Comparison of ENCODE assay signal across 8 cellular contexts in the genomic region with DNA sequence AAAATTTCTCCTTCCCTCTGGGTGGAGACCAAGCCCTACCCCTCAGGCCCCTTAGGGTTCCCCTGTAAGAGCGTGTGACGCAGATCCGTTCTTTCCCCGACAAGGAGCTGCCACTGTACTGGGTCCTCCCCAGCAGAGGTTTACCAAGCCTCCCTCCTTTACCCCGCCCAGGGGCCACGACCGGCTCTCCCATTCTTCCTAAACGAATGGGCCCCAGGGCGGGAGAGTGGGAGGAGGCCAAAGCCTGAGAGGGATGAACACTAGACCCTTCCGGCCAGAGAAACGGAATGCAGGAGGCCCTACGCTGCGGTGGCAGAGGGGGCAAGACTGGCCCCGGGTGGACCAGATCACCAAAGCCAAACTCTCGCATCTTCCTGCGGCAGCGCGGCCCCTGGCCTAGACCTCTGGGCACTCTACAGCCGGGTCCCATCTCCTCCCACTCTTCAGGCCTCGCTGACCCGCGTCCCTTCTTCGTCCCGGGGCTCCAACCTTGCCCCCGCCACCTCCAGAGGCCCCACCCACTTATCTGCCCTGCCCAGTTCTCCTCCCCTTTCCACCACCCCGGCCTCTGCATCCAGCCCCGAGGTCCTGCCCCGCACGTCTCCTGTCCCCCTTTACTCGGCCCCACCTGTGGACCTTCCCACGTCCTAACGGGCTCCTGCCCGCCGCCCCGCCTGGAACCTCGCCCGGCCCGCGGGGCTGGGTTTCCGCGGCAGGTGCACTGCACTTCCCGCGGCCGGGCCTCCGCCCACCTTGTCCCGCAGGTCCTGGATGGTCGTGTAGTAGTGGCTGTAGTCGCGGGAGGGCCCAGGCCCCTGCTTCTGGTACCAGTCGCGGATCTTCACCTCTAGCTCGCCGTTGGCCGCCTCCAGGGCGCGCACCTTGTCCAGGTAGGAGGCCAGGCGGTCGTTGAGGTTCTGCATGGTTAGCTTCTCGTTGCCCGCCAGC. TPM values are rescaled to one million over a fixed set of nuclear protein-coding genes. Genes with fewer than 3 reads are reported as not detected.
A peak's percentile ranks its signal among the peaks of the same experiment; 100 is the strongest.
DNase-seq lines count a peak whose midpoint lies in the region; ATAC-seq, FAIRE-seq and TF ChIP-seq lines count a peak whose summit lies in the region.

No MANE protein-coding gene starts in this region.

- TF ChIP-seq RAD21 in A549 (conservative IDR thresholded peaks at IDR 0.05 in 1 of 2, IDR thresholded peaks at IDR 0.05 in 1 of 2), result no peak

- WGBS in A549 (ENCODE audit: missing lambda C conversion rate), result 57% methylated on average over 53 of the region's 60 CpGs

- peak overlapping the region in 3 of 4 donors; percentile 30 to 47 (median 47) for H3K4me3 Mint-ChIP-seq in IgD-negative memory B cell

- no peaks in the 10 kb centered on the region for H3K36me3 Mint-ChIP-seq in IgD-negative memory B cell

- H3K4me3 ChIP-seq in A549 (peak overlapping the region; percentile 49), endocrine pancreas (ENCODE audit: control insufficient read depth, insufficient read depth, low read length) (no peak overlapping the region), muscle layer of duodenum (ENCODE audit: low read depth in 1 of 2, low read length in 2 of 2) (peak overlapping the region; percentile 46 to 51)

- peak in 1 of 2 experiments; percentile 9; a peak in 3 of 6 replicates for ATAC-seq in A549
- no peak for ATAC-seq in GM19023 (IDR thresholded peaks at IDR 0.05; ENCODE audit: unreplicated experiment)

- H3K27me3 Mint-ChIP-seq in IgD-negative memory B cell, result peaks cover 40% of the 10 kb centered on the region

- H3K27me3 ChIP-seq in endocrine pancreas (ENCODE audit: control insufficient read depth, insufficient read depth, low read length), result no peaks in the 10 kb centered on the region
- peaks cover 24% of the 10 kb centered on the region for H3K27me3 ChIP-seq in muscle layer of duodenum (ENCODE audit: low read depth, low read length)

- TF ChIP-seq EP300 in A549 (IDR thresholded peaks at IDR 0.05), result no peak

- H3K4me1 ChIP-seq in A549, result peaks cover 34% of the 10 kb centered on the region
- no peaks in the 10 kb centered on the region for H3K4me1 ChIP-seq in endocrine pancreas (ENCODE audit: control insufficient read depth, insufficient read depth, low read length)
- H3K4me1 ChIP-seq in muscle layer of duodenum (ENCODE audit: control insufficient read depth in 1 of 2, insufficient read depth in 2 of 2, low read length in 2 of 2), result peaks cover 6 to 11% of the 10 kb centered on the region in 2 donors

- peak overlapping the region in 1 of 3 donors; percentile 56 for H3K27ac Mint-ChIP-seq in IgD-negative memory B cell

- peaks cover 0 to 3% (median 2%) of the 10 kb centered on the region in 3 donors for H3K4me1 Mint-ChIP-seq in IgD-negative memory B cell

- FAIRE-seq in A549 (lab: Jason Lieb, UNC), result no peak

- H3K36me3 ChIP-seq in endocrine pancreas (ENCODE audit: control insufficient read depth, insufficient read depth, low read length) (no peaks in the 10 kb centered on the region), muscle layer of duodenum (ENCODE audit: control insufficient read depth in 1 of 2, insufficient read depth in 2 of 2, low read length in 2 of 2) (no peaks in the 10 kb centered on the region)

- CTCF ChIA-PET in A549 (lab: Yijun Ruan, JAX), result interaction anchor here (1.1 to 6.9 kb wide), 6 partner anchors 16 to 139 kb away, joined by 3 to 101 read pairs (median 7); no protein-coding TSS in a partner anchor

- H3K4me2 ChIP-seq in A549, result peak overlapping the region; percentile 93

- no peak for TF ChIP-seq CTCF in A549 (IDR thresholded peaks at IDR 0.05)

- H3K27ac ChIP-seq in A549 (peak overlapping the region; percentile 39 to 83; a peak in 5 of 6 replicates), muscle layer of duodenum (ENCODE audit: low read length) (peak overlapping the region; percentile 69)

- TF ChIP-seq POLR2A in A549 (IDR thresholded peaks at IDR 0.05; ENCODE audit: low read length), result no peak

- DNase-seq in A549 (ENCODE audit: low read depth in 1 of 2, low spot score in 1 of 2) (no peak), 8988T (no peak), AG08396 (ENCODE audit: low spot score) (no peak)
- no peak for DNase-seq in activated CD4-positive, alpha-beta T cell treated with anti-CD3 and anti-CD28 coated beads for 1 hour

- H3K9me3 ChIP-seq in A549 (no peaks in the 10 kb centered on the region), endocrine pancreas (ENCODE audit: control insufficient read depth, low read length) (no peaks in the 10 kb centered on the region), muscle layer of duodenum (ENCODE audit: control insufficient read depth in 1 of 2, low read length in 2 of 2) (no peaks in the 10 kb centered on the region)

- peak overlapping the region; percentile 48 for H3K9ac ChIP-seq in endocrine pancreas (ENCODE audit: control insufficient read depth, insufficient read depth, low read length)

- POLR2A ChIA-PET in A549 (lab: Yijun Ruan, JAX), result no interaction called here

- H3K9me3 Mint-ChIP-seq in IgD-negative memory B cell, result no peaks in the 10 kb centered on the region

TF ChIP-seq in A549, 52 proteins besides CTCF, POLR2A, EP300 and RAD21:
- TF ChIP-seq CHD2 (IDR thresholded peaks at IDR 0.05; ENCODE audit: low read length, partially characterized antibody) (no peak), CEBPB (IDR thresholded peaks at IDR 0.05) (no peak), EHMT2 (IDR thresholded peaks at IDR 0.05; ENCODE audit: low read depth) (no peak), HOXB5 (CRISPR knock-in tag; IDR thresholded peaks at IDR 0.05) (no peak), TP53 (CRISPR knock-in tag; IDR thresholded peaks at IDR 0.05) (no peak), BHLHE40 (IDR thresholded peaks at IDR 0.05; ENCODE audit: low read depth, low read length) (no peak), RFX5 (IDR thresholded peaks at IDR 0.05) (no peak), HEYL (CRISPR knock-in tag; IDR thresholded peaks at IDR 0.05) (no peak)
TF ChIP-seq in A549: peak in this region for 0.

RNA-seq across cellular contexts. Expression of a gene that starts 0.8 kb away (rescaled TPM):
- polyA plus RNA-seq in A549 (2011; rRNA removed), result 23.8 and 26.2 TPM in 2 replicates
- 36.8 and 37.2 TPM in 2 replicates for polyA plus RNA-seq in A549 (2012; cell fraction: cytosol; rRNA removed)
- 83.7 and 109 TPM in 2 replicates for polyA plus RNA-seq in A549 (2012; cell fraction: nucleus; rRNA removed)
- polyA plus RNA-seq in A549 (2017; fragmentation: RNase III; extraction: RNeasy Plus Mini Kit Qiagen cat#74134 plus additional on column Dnase treatment), result 27.8 to 31.2 TPM (median 29.9 TPM) in 3 replicates
- polyA minus RNA-seq in A549 (2011; rRNA and poly(A)+ RNA removed), result 22.9 and 27.2 TPM in 2 replicates
- polyA plus RNA-seq in IgD-negative memory B cell, result not detected

RNA-seq across cellular contexts. Expression of a gene that starts 8.7 kb away (rescaled TPM):
- polyA plus RNA-seq in A549 (2011; rRNA removed), result 2.1 and 2.6 TPM in 2 replicates
- 2.3 and 3.1 TPM in 2 replicates for polyA plus RNA-seq in A549 (2012; cell fraction: cytosol; rRNA removed)
- 3.9 and 4.0 TPM in 2 replicates for polyA plus RNA-seq in A549 (2012; cell fraction: nucleus; rRNA removed)
- 0.54 to 1.4 TPM (median 0.62 TPM) in 3 replicates for polyA plus RNA-seq in A549 (2017; fragmentation: RNase III; extraction: RNeasy Plus Mini Kit Qiagen cat#74134 plus additional on column Dnase treatment)
- polyA minus RNA-seq in A549 (2011; rRNA and poly(A)+ RNA removed), result 0.15 and 0.74 TPM in 2 replicates
- polyA plus RNA-seq in IgD-negative memory B cell, result not detected

RNA-seq across cellular contexts. Expression of a gene that starts 21.9 kb away (rescaled TPM):
- polyA plus RNA-seq in A549 (2011; rRNA removed) (0.06 and 0.08 TPM in 2 replicates), A549 (2017; fragmentation: RNase III; extraction: RNeasy Plus Mini Kit Qiagen cat#74134 plus additional on column Dnase treatment) (not detected in 3 replicates), IgD-negative memory B cell (not detected)
- polyA plus RNA-seq in A549 (2012; cell fraction: cytosol; rRNA removed), result 0.03 and 0.05 TPM in 2 replicates
- 0.17 TPM in 1 of 2 replicates, not detected in the other for polyA plus RNA-seq in A549 (2012; cell fraction: nucleus; rRNA removed)
- not detected in 2 replicates for polyA minus RNA-seq in A549 (2011; rRNA and poly(A)+ RNA removed)

RNA-seq across cellular contexts. Expression of a gene that starts 37.6 kb away (rescaled TPM):
- polyA plus RNA-seq in A549 (2011; rRNA removed) (not detected in 2 replicates), A549 (2017; fragmentation: RNase III; extraction: RNeasy Plus Mini Kit Qiagen cat#74134 plus additional on column Dnase treatment) (not detected in 3 replicates), IgD-negative memory B cell (not detected)
- polyA plus RNA-seq in A549 (2012; cell fraction: cytosol; rRNA removed), result not detected in 2 replicates
- not detected in 2 replicates for polyA plus RNA-seq in A549 (2012; cell fraction: nucleus; rRNA removed)
- polyA minus RNA-seq in A549 (2011; rRNA and poly(A)+ RNA removed), result not detected in 2 replicates

RNA-seq across cellular contexts. Expression of a gene that starts 44.5 kb away (rescaled TPM):
- polyA plus RNA-seq in A549 (2011; rRNA removed), result not detected in 2 replicates
- polyA plus RNA-seq in A549 (2012; cell fraction: cytosol; rRNA removed), result not detected in 2 replicates
- not detected in 2 replicates for polyA plus RNA-seq in A549 (2012; cell fraction: nucleus; rRNA removed)
- not detected in 3 replicates for polyA plus RNA-seq in A549 (2017; fragmentation: RNase III; extraction: RNeasy Plus Mini Kit Qiagen cat#74134 plus additional on column Dnase treatment)
- polyA minus RNA-seq in A549 (2011; rRNA and poly(A)+ RNA removed), result not detected in 2 replicates
- polyA plus RNA-seq in IgD-negative memory B cell, result not detected

Comparison
In these comparisons a context has a peak if more than half of its experiments do, and no peak if none do; other contexts are left out.
1. RNA of a gene that starts 0.8 kb away (polyA plus RNA-seq): 23.8 to 109 TPM in A549; not detected in IgD-negative memory B cell (single experiment); every median in the first group is over 10 times any median in the second.